ENCODE assay signal across 16 cellular contexts in genomic region chr2:170848587-170848986, GRCh38. TPM values are rescaled to one million over a fixed set of nuclear protein-coding genes. Genes with fewer than 3 reads are reported as not detected.
DNase-seq lines count a peak whose midpoint lies in the region; TF ChIP-seq lines count a peak whose summit lies in the region.
"Had no signal": no experiment of that assay in that cellular context is flagged by ENCODE, and none has a peak within 500 bp of the region (broad histone marks: within the 10 kb centered on the region; RNA-seq: fewer than 3 reads in every experiment).

No MANE protein-coding gene starts in this region.

- POLR2A ChIA-PET in BJ (lab: Charles Lee), result interaction anchor here (0.6 kb wide), 1 partner anchor 1367 kb away, joined by 3 read pairs; no protein-coding TSS in a partner anchor

- no peaks in the 10 kb centered on the region for H3K79me2 ChIP-seq in mesendoderm (ENCODE audit: control insufficient read depth, insufficient read depth, low read length)

- no peak for TF ChIP-seq CTCF in BJ (IDR thresholded peaks at IDR 0.05; ENCODE audit: insufficient read depth, low read depth, low read length)
- TF ChIP-seq CTCF in choroid plexus epithelial cell (conservative IDR thresholded peaks at IDR 0.05; ENCODE audit: low read depth, low read length), result no peak
- TF ChIP-seq CTCF in left ventricle myocardium inferior (IDR thresholded peaks at IDR 0.05; ENCODE audit: borderline replicate concordance), result no peak
- TF ChIP-seq CTCF in BE2C (IDR thresholded peaks at IDR 0.05; ENCODE audit: low read depth, low read length), result no peak

- no peak overlapping the region for H3K4ac ChIP-seq in mesendoderm (ENCODE audit: low read depth, low read length)

- intact Hi-C loops in left ventricle myocardium inferior (cut with micrococcal nuclease), result no loop called here

- H3K27me3 ChIP-seq in BJ (ENCODE audit: control insufficient read depth, insufficient read depth, low read length), result no peaks in the 10 kb centered on the region
- H3K27me3 ChIP-seq in mesendoderm (ENCODE audit: insufficient read depth, low read length, poor library complexity), result no peaks in the 10 kb centered on the region
- H3K27me3 ChIP-seq in left ventricle myocardium inferior (ENCODE audit: low read depth), result peaks cover 33% of the 10 kb centered on the region
- no peaks in the 10 kb centered on the region for H3K27me3 ChIP-seq in BE2C
- H3K27me3 ChIP-seq: BLaER1, colonic mucosa had no signal

- no peaks in the 10 kb centered on the region for H3K79me1 ChIP-seq in mesendoderm (ENCODE audit: low read length)

- H2BK5ac ChIP-seq in mesendoderm (ENCODE audit: low read length), result no peak overlapping the region

- no peaks in the 10 kb centered on the region for H3K4me1 ChIP-seq in mesendoderm (ENCODE audit: control insufficient read depth, low read depth, low read length)
- no peaks in the 10 kb centered on the region for H3K4me1 ChIP-seq in left ventricle myocardium inferior
- no peaks in the 10 kb centered on the region for H3K4me1 ChIP-seq in BE2C
- H3K4me1 ChIP-seq: colonic mucosa had no signal

- H3K56ac ChIP-seq in mesendoderm (ENCODE audit: low read length), result no peak overlapping the region

- DNase-seq in BJ (ENCODE audit: low read depth) (peak; percentile 82), NCI-H226 (peak; percentile 66), choroid plexus epithelial cell (ENCODE audit: low read depth) (peak; percentile 80), mesendoderm (peak; percentile 29), left ventricle myocardium inferior (no peak), BE2C (no peak)
- no peak for DNase-seq in activated naive CD4-positive, alpha-beta T cell treated with Interleukin-2 at 50 U/mL for 16 hours
- no peak for DNase-seq in stimulated activated naive CD4-positive, alpha-beta T cell treated with Interleukin-2 at 50 U/mL for 16 hours (lab: John Stamatoyannopoulos, UW)
- DNase-seq: activated naive CD8-positive, alpha-beta T cell treated with anti-CD3 and anti-CD28 coated beads for 36 hours; colonic mucosa; NCI-H1105; T-cell had no signal

- H3K4me2 ChIP-seq in mesendoderm (ENCODE audit: low read length), result no peak overlapping the region
- H3K4me2 ChIP-seq: BLaER1 had no signal

- H3K18ac ChIP-seq in mesendoderm (ENCODE audit: low read length), result no peak overlapping the region

- no peak overlapping the region for H2AK5ac ChIP-seq in mesendoderm (ENCODE audit: low read length)

- H4K8ac ChIP-seq in mesendoderm (ENCODE audit: low read depth, low read length), result no peak overlapping the region

- H3K9ac ChIP-seq in mesendoderm (ENCODE audit: low read length), result no peak overlapping the region
- H3K9ac ChIP-seq: BLaER1 had no signal

- H3K23ac ChIP-seq in mesendoderm (ENCODE audit: low read length), result no peak overlapping the region

- H2BK120ac ChIP-seq in mesendoderm (ENCODE audit: low read depth, low read length), result no peak overlapping the region

- CTCF ChIA-PET in BJ (lab: Yijun Ruan, JAX), result interaction anchor here (1.5 kb wide), 1 partner anchor 25 kb away, joined by 4 read pairs; no protein-coding TSS in a partner anchor

- H3K27ac ChIP-seq in mesendoderm (ENCODE audit: low read depth, low read length) (no peak overlapping the region), left ventricle myocardium inferior (replicated peaks) (no peak overlapping the region)
- H3K27ac ChIP-seq: BLaER1, colonic mucosa, thoracic aorta had no signal

- H4K5ac ChIP-seq in mesendoderm (ENCODE audit: low read length), result no peak overlapping the region

- WGBS in mesendoderm (ENCODE audit: extremely low coverage, insufficient coverage, low lambda C conversion rate), result no CpG with 5 or more reads among the region's 2 CpGs

- H3K4me3 ChIP-seq in BJ (ENCODE audit: low read depth, low read length) (no peak overlapping the region), choroid plexus epithelial cell (ENCODE audit: low read depth, low read length) (no peak overlapping the region), mesendoderm (ENCODE audit: low read length) (no peak overlapping the region), left ventricle myocardium inferior (no peak overlapping the region), BE2C (ENCODE audit: low read depth, low read length) (no peak overlapping the region)
- H3K4me3 ChIP-seq: BLaER1, colonic mucosa, thoracic aorta had no signal

- no peak overlapping the region for H2BK15ac ChIP-seq in mesendoderm (replicated peaks; ENCODE audit: low read depth)

- no peaks in the 10 kb centered on the region for H3K9me3 ChIP-seq in left ventricle myocardium inferior (replicated peaks)
- no peaks in the 10 kb centered on the region for H3K9me3 ChIP-seq in BE2C
- H3K9me3 ChIP-seq: BLaER1, colonic mucosa, thoracic aorta had no signal

- H3K36me3 ChIP-seq in BJ (ENCODE audit: control insufficient read depth, insufficient read depth, low read length) (no peaks in the 10 kb centered on the region), mesendoderm (ENCODE audit: control insufficient read depth, insufficient read depth, low read length) (peaks cover 5% of the 10 kb centered on the region), left ventricle myocardium inferior (no peaks in the 10 kb centered on the region), BE2C (no peaks in the 10 kb centered on the region)
- H3K36me3 ChIP-seq: BLaER1, colonic mucosa had no signal

RNA-seq across cellular contexts. Expression of gene GAD1, which starts 31.9 kb away (rescaled TPM):
- polyA plus RNA-seq in BJ (2011; rRNA removed), result 0.25 and 0.63 TPM in 2 replicates
- 0.46 TPM in 1 of 2 replicates, not detected in the other for polyA minus RNA-seq in BJ (2011; rRNA and poly(A)+ RNA removed)
- 46.8 TPM for polyA plus RNA-seq in mesendoderm (2013, experiment 1 of 2)
- 44.2 TPM for polyA plus RNA-seq in mesendoderm (2013, experiment 2 of 2)
- total RNA-seq in left ventricle myocardium inferior, result not detected
- 0.12 TPM for polyA plus RNA-seq in BE2C (2012; ENCODE audit: insufficient read depth, insufficient read length, low read depth)
- total RNA-seq: mononuclear cell, posterior vena cava had no signal

Comparison
In these comparisons a context has a peak if more than half of its experiments do, and no peak if none do; other contexts are left out.
1. DNase-seq: peak in BJ (single experiment), NCI-H226 (single experiment), choroid plexus epithelial cell (single experiment) and mesendoderm (single experiment); none in left ventricle myocardium inferior (single experiment), BE2C (single experiment), activated naive CD4-positive, alpha-beta T cell treated with Interleukin-2 at 50 U/mL for 16 hours (single experiment) and stimulated activated naive CD4-positive, alpha-beta T cell treated with Interleukin-2 at 50 U/mL for 16 hours (single experiment).